In genomic region chr5:96924016-96924443, GRCh38 we compare ENCODE assay signal across 9 cellular contexts. TPM values are rescaled to one million over a fixed set of nuclear protein-coding genes. Genes with fewer than 3 reads are reported as not detected.
DNase-seq lines count a peak whose midpoint lies in the region; ATAC-seq and TF ChIP-seq lines count a peak whose summit lies in the region.
"Had no signal": no experiment of that assay in that cellular context is flagged by ENCODE, and none has a peak within 500 bp of the region (broad histone marks: within the 10 kb centered on the region; RNA-seq: fewer than 3 reads in every experiment).

No MANE protein-coding gene starts in this region.

- TF ChIP-seq CTCF in RWPE1 (conservative IDR thresholded peaks at IDR 0.05; ENCODE audit: low read depth): no peak
- TF ChIP-seq CTCF in omental fat pad (IDR thresholded peaks at IDR 0.05): no peak

- peaks cover 11% of the 10 kb centered on the region for H3K4me1 ChIP-seq in endocrine pancreas (ENCODE audit: control insufficient read depth, insufficient read depth, low read length)

- no peaks in the 10 kb centered on the region for H3K27me3 Mint-ChIP-seq in stimulated activated memory B cell treated with anti-CD40 and anti-IgM and Interleukin-4, amounts not matched to agents 10 μg/mL and 1 μg/mL and 100 μg/mL, for 72 hours

- ATAC-seq in stimulated activated memory B cell treated with anti-CD40 and anti-IgM and Interleukin-4, amounts not matched to agents 10 μg/mL and 1 μg/mL and 100 μg/mL, for 72 hours: no peak
- no peak for ATAC-seq in omental fat pad (ENCODE audit: low FRiP score)

- H3K4me3 Mint-ChIP-seq in stimulated activated memory B cell treated with anti-CD40 and anti-IgM and Interleukin-4, amounts not matched to agents 10 μg/mL and 1 μg/mL and 100 μg/mL, for 72 hours: no peak overlapping the region

- DNase-seq in activated T-cell treated with anti-CD3 and anti-CD28 coated beads for 1 hour (ENCODE audit: low read depth): peak; percentile 11
- DNase-seq in activated T-cell treated with anti-CD3 and anti-CD28 coated beads for 4 hours: no peak
- peak; percentile 51 for DNase-seq in RWPE1 (ENCODE audit: low spot score)
- DNase-seq in HUDEP-2 (lab: John Stamatoyannopoulos, UW; ENCODE audit: unreplicated experiment in 76 of 76): no peak
- no peak for DNase-seq in omental fat pad (ENCODE audit: low spot score)
- no peak for DNase-seq in stimulated activated CD4-positive, alpha-beta T cell treated with anti-CD3 and anti-CD28 coated beads, Interleukin-12 subunit alpha, Interleukin-12 subunit beta, amount 100 ng/mL, for 4 hours
- DNase-seq: NCI-H1694 had no signal

- no peaks in the 10 kb centered on the region for H3K9me3 Mint-ChIP-seq in stimulated activated memory B cell treated with anti-CD40 and anti-IgM and Interleukin-4, amounts not matched to agents 10 μg/mL and 1 μg/mL and 100 μg/mL, for 72 hours

- POLR2A ChIA-PET in RWPE1 (lab: Yijun Ruan, JAX; ENCODE audit: low non-redundant PET): no interaction called here

- H3K27me3 ChIP-seq in endocrine pancreas (ENCODE audit: control insufficient read depth, insufficient read depth, low read length): no peaks in the 10 kb centered on the region

- peak overlapping the region; percentile 48 for H3K27ac Mint-ChIP-seq in stimulated activated memory B cell treated with anti-CD40 and anti-IgM and Interleukin-4, amounts not matched to agents 10 μg/mL and 1 μg/mL and 100 μg/mL, for 72 hours

- no peaks in the 10 kb centered on the region for H3K9me3 ChIP-seq in endocrine pancreas (ENCODE audit: control insufficient read depth, low read length)

- H3K27ac ChIP-seq in RWPE1: no peak overlapping the region

- no peak overlapping the region for H3K4me3 ChIP-seq in endocrine pancreas (ENCODE audit: control insufficient read depth, insufficient read depth, low read length)

- H3K36me3 ChIP-seq in endocrine pancreas (ENCODE audit: control insufficient read depth, insufficient read depth, low read length): no peaks in the 10 kb centered on the region

- CTCF ChIA-PET in RWPE1 (lab: Yijun Ruan, JAX): interaction anchor here (0.7 to 1.1 kb wide), 2 partner anchors 45 to 1482 kb away, joined by 3 to 5 read pairs; no protein-coding TSS in a partner anchor

- H3K4me1 Mint-ChIP-seq in stimulated activated memory B cell treated with anti-CD40 and anti-IgM and Interleukin-4, amounts not matched to agents 10 μg/mL and 1 μg/mL and 100 μg/mL, for 72 hours: peaks cover 57% of the 10 kb centered on the region

- peaks cover 5% of the 10 kb centered on the region for H3K36me3 Mint-ChIP-seq in stimulated activated memory B cell treated with anti-CD40 and anti-IgM and Interleukin-4, amounts not matched to agents 10 μg/mL and 1 μg/mL and 100 μg/mL, for 72 hours

- peak overlapping the region; percentile 0 for H3K9ac ChIP-seq in endocrine pancreas (ENCODE audit: control insufficient read depth, insufficient read depth, low read length)

RNA-seq across cellular contexts. Expression of gene LNPEP, which starts 11.8 kb away (rescaled TPM):
- 100 to 1,000 TPM in 1 of 4 donors, 10 to 100 TPM in 3; 51.4 to 155 (median 62.8) TPM for total RNA-seq in omental fat pad

RNA-seq across cellular contexts. Expression of gene ERAP2, which starts 47.7 kb away (rescaled TPM):
- 10 to 100 TPM; 15.1 to 57.4 (median 16.9) TPM for total RNA-seq in omental fat pad

Comparison
In these comparisons a context has a peak if more than half of its experiments do, and no peak if none do; other contexts are left out.
1. DNase-seq: peak in activated T-cell treated with anti-CD3 and anti-CD28 coated beads for 1 hour (single experiment) and RWPE1 (single experiment); none in activated T-cell treated with anti-CD3 and anti-CD28 coated beads for 4 hours (single experiment), HUDEP-2 (0 of 76), omental fat pad (single experiment) and stimulated activated CD4-positive, alpha-beta T cell treated with anti-CD3 and anti-CD28 coated beads, Interleukin-12 subunit alpha, Interleukin-12 subunit beta, amount 100 ng/mL, for 4 hours (single experiment).